Comparison of ENCODE assay signal across 7 cellular contexts in the genomic region with DNA sequence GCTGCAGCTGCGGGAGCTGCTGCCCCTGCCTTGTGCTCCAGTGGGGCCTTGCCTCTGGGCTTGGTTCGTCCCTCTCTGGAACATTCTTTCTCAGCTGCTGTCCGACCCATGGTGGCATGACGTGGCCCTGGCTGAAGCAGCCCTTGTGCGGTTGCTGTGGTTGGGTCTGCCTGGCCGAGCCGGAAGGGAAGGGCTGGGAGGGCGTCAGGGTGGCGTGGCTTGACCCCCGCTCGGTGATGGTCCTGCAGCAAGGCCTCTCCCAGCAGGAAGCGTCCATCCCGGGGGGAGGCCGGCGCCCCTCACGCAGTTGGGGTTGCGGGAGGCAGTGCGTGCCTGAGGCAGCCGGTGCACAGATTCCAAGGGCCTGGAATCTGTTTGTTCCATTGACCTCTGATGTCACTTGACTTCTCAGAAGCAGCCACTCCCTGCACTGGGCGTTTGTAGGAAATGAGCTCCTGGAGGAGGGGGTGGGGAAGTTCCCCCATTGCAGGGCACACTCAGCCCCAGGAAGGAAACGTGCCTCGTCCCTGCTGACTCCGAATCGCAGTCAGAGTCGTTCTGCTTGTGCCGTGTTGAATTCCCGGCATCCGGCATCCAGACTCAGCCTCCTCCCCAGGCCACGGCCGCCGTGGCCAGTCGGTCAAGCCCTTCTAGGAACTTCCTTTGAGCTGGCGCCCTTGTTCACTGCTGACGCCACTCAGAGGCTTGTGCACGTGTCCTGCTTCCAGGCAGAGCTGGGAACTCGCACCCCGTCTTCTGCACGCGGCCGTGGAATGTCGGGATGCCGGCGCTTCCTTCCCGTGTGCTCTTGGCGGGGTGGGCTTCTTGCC. TPM values are rescaled to one million over a fixed set of nuclear protein-coding genes. Genes with fewer than 3 reads are reported as not detected.
DNase-seq lines count a peak whose midpoint lies in the region; ATAC-seq and TF ChIP-seq lines count a peak whose summit lies in the region.
"Had no signal": no experiment of that assay in that cellular context is flagged by ENCODE, and none has a peak within 500 bp of the region (broad histone marks: within the 10 kb centered on the region; RNA-seq: fewer than 3 reads in every experiment).

No MANE protein-coding gene starts in this region.

- TF ChIP-seq CTCF in psoas muscle (IDR thresholded peaks at IDR 0.05) = no peak

- peak; percentile 9 to 38 (median 34) for ATAC-seq in psoas muscle
- ATAC-seq in HG02798 (IDR thresholded peaks at IDR 0.05; ENCODE audit: poor library complexity, unreplicated experiment) = no peak
- ATAC-seq in GM21786 (IDR thresholded peaks at IDR 0.05; ENCODE audit: unreplicated experiment) = no peak

- peak overlapping the region; percentile 13 for H3K9ac ChIP-seq in HUES6 (ENCODE audit: low read length)

- H3K36me3 ChIP-seq in HUES6 (ENCODE audit: control insufficient read depth, insufficient read depth, low read length) (peaks cover 13% of the 10 kb centered on the region), psoas muscle (ENCODE audit: insufficient read depth in 1 of 2, low read depth in 1 of 2) (no peaks in the 10 kb centered on the region)

- DNase-seq in dermis microvascular lymphatic vessel endothelial cell (ENCODE audit: low read depth in 2 of 2) (peak; percentile 30 to 88), psoas muscle (peak; percentile 78 to 87), HUDEP-2 (lab: John Stamatoyannopoulos, UW; ENCODE audit: unreplicated experiment in 76 of 76) (no peak)

- H3K4me1 ChIP-seq in HUES6 (ENCODE audit: control insufficient read depth, insufficient read depth, low read length) (no peaks in the 10 kb centered on the region; the same call in 1 of the 2 replicates), psoas muscle (peaks cover 24% of the 10 kb centered on the region)

- H3K27me3 ChIP-seq in HUES6 (ENCODE audit: control insufficient read depth, insufficient read depth, low read length) = no peaks in the 10 kb centered on the region
- no peaks in the 10 kb centered on the region for H3K27me3 ChIP-seq in psoas muscle (ENCODE audit: insufficient read depth in 3 of 3, low read length in 2 of 3)

- H3K27ac ChIP-seq in HUES6 (ENCODE audit: low read depth, low read length) = no peak overlapping the region
- H3K27ac ChIP-seq in psoas muscle = peak overlapping the region; percentile 79
- H3K27ac ChIP-seq: SK-N-MC had no signal

- WGBS in psoas muscle, 3 donors = 46 to 52% (median 52%) methylated on average over 45 of the region's 45 CpGs

- H3K4me3 ChIP-seq in HUES6 (ENCODE audit: low read depth, low read length) (no peak overlapping the region), psoas muscle (no peak overlapping the region)
- H3K4me3 ChIP-seq: SK-N-MC had no signal

- no peaks in the 10 kb centered on the region for H3K9me3 ChIP-seq in HUES6 (ENCODE audit: control insufficient read depth, insufficient read depth, low read depth, low read length)
- H3K9me3 ChIP-seq in psoas muscle = no peaks in the 10 kb centered on the region

- intact Hi-C loops in psoas muscle (cut with DNase I) = no loop called here

RNA-seq across cellular contexts. Expression of gene TNFRSF6B, which starts 9.7 kb away (rescaled TPM):
- 3.9 and 15.4 TPM in 2 replicates for total RNA-seq in dermis microvascular lymphatic vessel endothelial cell
- 1 to 10 TPM in 3 of 4 donors, not detected in 1; 1.3 to 2.2 (median 1.6) TPM for total RNA-seq in psoas muscle
- polyA plus RNA-seq in psoas muscle = 10 to 100 TPM in 1 of 3 donors, 1 to 10 TPM in 1, under 1 TPM in 1; 0.56 to 16.1 (median 6.1) TPM

RNA-seq across cellular contexts. Expression of gene ARFRP1, which starts 21.1 kb away (rescaled TPM):
- total RNA-seq in dermis microvascular lymphatic vessel endothelial cell = 22.5 and 38.1 TPM in 2 replicates
- total RNA-seq in psoas muscle = 10 to 100 TPM; 22.9 to 38.9 (median 32.6) TPM
- 10 to 100 TPM; 31.7 to 74.0 (median 32.4) TPM for polyA plus RNA-seq in psoas muscle

RNA-seq across cellular contexts. Expression of gene ZGPAT, which starts 21.1 kb away (rescaled TPM):
- total RNA-seq in dermis microvascular lymphatic vessel endothelial cell (10.1 and 13.8 TPM in 2 replicates), psoas muscle (10 to 100 TPM; 10.7 to 18.2 (median 14.9) TPM)
- 10 to 100 TPM; 28.4 to 54.8 (median 43.6) TPM for polyA plus RNA-seq in psoas muscle

RNA-seq across cellular contexts. Expression of gene RTEL1, which starts 28.6 kb away (rescaled TPM):
- 6.0 and 6.1 TPM in 2 replicates for total RNA-seq in dermis microvascular lymphatic vessel endothelial cell
- 10 to 100 TPM in 2 of 4 donors, 1 to 10 TPM in 2; 9.2 to 17.5 (median 10.9) TPM for total RNA-seq in psoas muscle
- 1 to 10 TPM; 5.2 to 7.3 (median 7.1) TPM for polyA plus RNA-seq in psoas muscle

RNA-seq across cellular contexts. Expression of gene STMN3, which starts 33.5 kb away (rescaled TPM):
- 0.38 and 0.51 TPM in 2 replicates for total RNA-seq in dermis microvascular lymphatic vessel endothelial cell
- 1 to 10 TPM; 2.4 to 3.1 (median 2.7) TPM for total RNA-seq in psoas muscle
- 1 to 10 TPM; 1.0 to 2.7 (median 1.2) TPM for polyA plus RNA-seq in psoas muscle

Comparison
In these comparisons a context has a peak if more than half of its experiments do, and no peak if none do; other contexts are left out.
1. DNase-seq: peak in dermis microvascular lymphatic vessel endothelial cell (2 of 2) and psoas muscle (2 of 2); none in HUDEP-2 (0 of 76).
2. ATAC-seq: peak in psoas muscle (4 of 4); none in HG02798 (single experiment) and GM21786 (single experiment).